In the genomic region with DNA sequence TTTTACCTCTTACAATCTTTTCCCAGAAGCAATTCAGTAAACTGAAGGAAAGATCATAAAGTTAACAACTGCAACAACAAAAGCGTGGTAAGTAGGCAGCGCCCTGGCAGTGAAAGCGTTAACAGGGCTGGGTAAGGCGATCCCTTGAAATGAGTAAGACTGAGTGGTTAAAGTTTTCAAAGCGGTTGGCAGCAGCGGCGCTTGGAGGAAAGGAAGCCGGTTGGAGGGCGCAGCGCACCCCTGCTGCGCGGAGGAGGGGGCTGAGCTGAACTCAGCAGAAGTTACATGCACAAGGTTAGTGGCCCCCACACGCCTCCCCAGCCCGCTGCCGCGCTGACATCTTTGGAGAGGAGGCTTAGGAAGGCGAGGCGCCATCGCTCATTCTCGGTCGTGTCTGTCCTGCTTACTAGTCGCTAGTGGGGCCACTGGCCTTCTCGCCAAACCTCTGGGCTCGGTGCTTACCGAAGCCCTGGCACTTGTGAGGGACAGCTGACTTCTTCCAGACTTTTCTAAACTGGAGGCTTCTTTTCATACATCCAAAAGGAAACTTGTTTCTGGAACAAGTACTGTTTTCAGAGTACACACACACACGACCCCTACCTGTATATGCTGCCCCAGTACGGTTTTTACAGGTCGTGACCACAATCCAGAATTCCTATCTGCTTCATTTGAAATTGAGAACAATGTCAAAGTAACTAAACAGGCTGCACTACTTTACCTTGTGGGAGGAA, we compare ENCODE assay signal across 1 cellular context.
A peak's percentile ranks its signal among the peaks of the same experiment; 100 is the strongest.
TF ChIP-seq lines count a peak whose summit lies in the region.

A gene with protein sequence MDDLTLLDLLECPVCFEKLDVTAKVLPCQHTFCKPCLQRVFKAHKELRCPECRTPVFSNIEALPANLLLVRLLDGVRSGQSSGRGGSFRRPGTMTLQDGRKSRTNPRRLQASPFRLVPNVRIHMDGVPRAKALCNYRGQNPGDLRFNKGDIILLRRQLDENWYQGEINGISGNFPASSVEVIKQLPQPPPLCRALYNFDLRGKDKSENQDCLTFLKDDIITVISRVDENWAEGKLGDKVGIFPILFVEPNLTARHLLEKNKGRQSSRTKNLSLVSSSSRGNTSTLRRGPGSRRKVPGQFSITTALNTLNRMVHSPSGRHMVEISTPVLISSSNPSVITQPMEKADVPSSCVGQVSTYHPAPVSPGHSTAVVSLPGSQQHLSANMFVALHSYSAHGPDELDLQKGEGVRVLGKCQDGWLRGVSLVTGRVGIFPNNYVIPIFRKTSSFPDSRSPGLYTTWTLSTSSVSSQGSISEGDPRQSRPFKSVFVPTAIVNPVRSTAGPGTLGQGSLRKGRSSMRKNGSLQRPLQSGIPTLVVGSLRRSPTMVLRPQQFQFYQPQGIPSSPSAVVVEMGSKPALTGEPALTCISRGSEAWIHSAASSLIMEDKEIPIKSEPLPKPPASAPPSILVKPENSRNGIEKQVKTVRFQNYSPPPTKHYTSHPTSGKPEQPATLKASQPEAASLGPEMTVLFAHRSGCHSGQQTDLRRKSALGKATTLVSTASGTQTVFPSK (plus strand): TSS at position 178 of the 731 bp plus-strand sequence. CDS start 1,351 bp downstream, outside the sequence.

TF ChIP-seq in HepG2, 621 proteins besides CTCF, POLR2A, EP300 and RAD21 (continued from another document and continues in another):
- TF ChIP-seq ZFP41 (CRISPR knock-in tag; IDR thresholded peaks at IDR 0.05; ENCODE audit: borderline replicate concordance) (no peak), TOPORS (CRISPR knock-in tag; IDR thresholded peaks at IDR 0.05) (no peak), ZFP90 (CRISPR knock-in tag; IDR thresholded peaks at IDR 0.05; ENCODE audit: borderline replicate concordance) (peak; percentile 6; the same call in 1 of the 2 replicates), ZNF530 (CRISPR knock-in tag; IDR thresholded peaks at IDR 0.05; ENCODE audit: low read depth) (no peak), HMG20B (CRISPR knock-in tag; conservative IDR thresholded peaks at IDR 0.05) (no peak), SAP130 (CRISPR knock-in tag; IDR thresholded peaks at IDR 0.05; ENCODE audit: low read depth) (peak; percentile 66), TRIM22 (IDR thresholded peaks at IDR 0.05) (no peak), CHD4 (IDR thresholded peaks at IDR 0.05; ENCODE audit: borderline replicate concordance, low read length) (no peak), FOXC1 (CRISPR knock-in tag; IDR thresholded peaks at IDR 0.05; ENCODE audit: borderline replicate concordance) (peak; percentile 65; the same call in 1 of the 2 replicates), SNAPC5 (CRISPR knock-in tag; IDR thresholded peaks at IDR 0.05; ENCODE audit: borderline replicate concordance) (no peak), SALL2 (CRISPR knock-in tag; IDR thresholded peaks at IDR 0.05) (no peak), SRSF1 (optimal IDR thresholded peaks at IDR 0.05; ENCODE audit: low read depth, low read length) (peak; percentile 82), MEIS1 (CRISPR knock-in tag; IDR thresholded peaks at IDR 0.05; ENCODE audit: borderline replicate concordance) (no peak), CENPBD1 (CRISPR knock-in tag; IDR thresholded peaks at IDR 0.05; ENCODE audit: borderline replicate concordance, low read depth) (no peak), ZMYM4 (CRISPR knock-in tag; IDR thresholded peaks at IDR 0.05) (peak; percentile 86), EEA1 (CRISPR knock-in tag; IDR thresholded peaks at IDR 0.05; ENCODE audit: borderline replicate concordance) (0 out of 2 replicates have a peak, but pooled peaks have one; percentile 31), MXD3 (CRISPR knock-in tag; IDR thresholded peaks at IDR 0.05) (peak; percentile 46; the same call in 1 of the 2 replicates), ZNF136 (CRISPR knock-in tag; IDR thresholded peaks at IDR 0.05; ENCODE audit: low read depth) (no peak), GATAD1 (CRISPR knock-in tag; IDR thresholded peaks at IDR 0.05) (no peak), MAFG (CRISPR knock-in tag; IDR thresholded peaks at IDR 0.05) (no peak), ETV5 (CRISPR knock-in tag; IDR thresholded peaks at IDR 0.05; ENCODE audit: borderline replicate concordance) (0 out of 2 replicates have a peak, but pooled peaks have one; percentile 14), HNRNPK (IDR thresholded peaks at IDR 0.05; ENCODE audit: low read depth, low read length, poor library complexity, severe bottlenecking) (no peak), PCBP2 (optimal IDR thresholded peaks at IDR 0.05; ENCODE audit: low read depth, low read length, poor library complexity, severe bottlenecking) (no peak), GATAD2A (CRISPR knock-in tag; IDR thresholded peaks at IDR 0.05) (peak; percentile 88), CERS6 (CRISPR knock-in tag; IDR thresholded peaks at IDR 0.05) (no peak), YEATS4 (CRISPR knock-in tag; IDR thresholded peaks at IDR 0.05; ENCODE audit: borderline replicate concordance) (0 out of 2 replicates have a peak, but pooled peaks have one; percentile 32)
- TF ChIP-seq, protein P1, sequence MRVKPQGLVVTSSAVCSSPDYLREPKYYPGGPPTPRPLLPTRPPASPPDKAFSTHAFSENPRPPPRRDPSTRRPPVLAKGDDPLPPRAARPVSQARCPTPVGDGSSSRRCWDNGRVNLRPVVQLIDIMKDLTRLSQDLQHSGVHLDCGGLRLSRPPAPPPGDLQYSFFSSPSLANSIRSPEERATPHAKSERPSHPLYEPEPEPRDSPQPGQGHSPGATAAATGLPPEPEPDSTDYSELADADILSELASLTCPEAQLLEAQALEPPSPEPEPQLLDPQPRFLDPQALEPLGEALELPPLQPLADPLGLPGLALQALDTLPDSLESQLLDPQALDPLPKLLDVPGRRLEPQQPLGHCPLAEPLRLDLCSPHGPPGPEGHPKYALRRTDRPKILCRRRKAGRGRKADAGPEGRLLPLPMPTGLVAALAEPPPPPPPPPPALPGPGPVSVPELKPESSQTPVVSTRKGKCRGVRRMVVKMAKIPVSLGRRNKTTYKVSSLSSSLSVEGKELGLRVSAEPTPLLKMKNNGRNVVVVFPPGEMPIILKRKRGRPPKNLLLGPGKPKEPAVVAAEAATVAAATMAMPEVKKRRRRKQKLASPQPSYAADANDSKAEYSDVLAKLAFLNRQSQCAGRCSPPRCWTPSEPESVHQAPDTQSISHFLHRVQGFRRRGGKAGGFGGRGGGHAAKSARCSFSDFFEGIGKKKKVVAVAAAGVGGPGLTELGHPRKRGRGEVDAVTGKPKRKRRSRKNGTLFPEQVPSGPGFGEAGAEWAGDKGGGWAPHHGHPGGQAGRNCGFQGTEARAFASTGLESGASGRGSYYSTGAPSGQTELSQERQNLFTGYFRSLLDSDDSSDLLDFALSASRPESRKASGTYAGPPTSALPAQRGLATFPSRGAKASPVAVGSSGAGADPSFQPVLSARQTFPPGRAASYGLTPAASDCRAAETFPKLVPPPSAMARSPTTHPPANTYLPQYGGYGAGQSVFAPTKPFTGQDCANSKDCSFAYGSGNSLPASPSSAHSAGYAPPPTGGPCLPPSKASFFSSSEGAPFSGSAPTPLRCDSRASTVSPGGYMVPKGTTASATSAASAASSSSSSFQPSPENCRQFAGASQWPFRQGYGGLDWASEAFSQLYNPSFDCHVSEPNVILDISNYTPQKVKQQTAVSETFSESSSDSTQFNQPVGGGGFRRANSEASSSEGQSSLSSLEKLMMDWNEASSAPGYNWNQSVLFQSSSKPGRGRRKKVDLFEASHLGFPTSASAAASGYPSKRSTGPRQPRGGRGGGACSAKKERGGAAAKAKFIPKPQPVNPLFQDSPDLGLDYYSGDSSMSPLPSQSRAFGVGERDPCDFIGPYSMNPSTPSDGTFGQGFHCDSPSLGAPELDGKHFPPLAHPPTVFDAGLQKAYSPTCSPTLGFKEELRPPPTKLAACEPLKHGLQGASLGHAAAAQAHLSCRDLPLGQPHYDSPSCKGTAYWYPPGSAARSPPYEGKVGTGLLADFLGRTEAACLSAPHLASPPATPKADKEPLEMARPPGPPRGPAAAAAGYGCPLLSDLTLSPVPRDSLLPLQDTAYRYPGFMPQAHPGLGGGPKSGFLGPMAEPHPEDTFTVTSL (CRISPR knock-in tag; IDR thresholded peaks at IDR 0.05; ENCODE audit: borderline replicate concordance) = peak; percentile 54; the same call in 1 of the 2 replicates
- TF ChIP-seq, protein P2, sequence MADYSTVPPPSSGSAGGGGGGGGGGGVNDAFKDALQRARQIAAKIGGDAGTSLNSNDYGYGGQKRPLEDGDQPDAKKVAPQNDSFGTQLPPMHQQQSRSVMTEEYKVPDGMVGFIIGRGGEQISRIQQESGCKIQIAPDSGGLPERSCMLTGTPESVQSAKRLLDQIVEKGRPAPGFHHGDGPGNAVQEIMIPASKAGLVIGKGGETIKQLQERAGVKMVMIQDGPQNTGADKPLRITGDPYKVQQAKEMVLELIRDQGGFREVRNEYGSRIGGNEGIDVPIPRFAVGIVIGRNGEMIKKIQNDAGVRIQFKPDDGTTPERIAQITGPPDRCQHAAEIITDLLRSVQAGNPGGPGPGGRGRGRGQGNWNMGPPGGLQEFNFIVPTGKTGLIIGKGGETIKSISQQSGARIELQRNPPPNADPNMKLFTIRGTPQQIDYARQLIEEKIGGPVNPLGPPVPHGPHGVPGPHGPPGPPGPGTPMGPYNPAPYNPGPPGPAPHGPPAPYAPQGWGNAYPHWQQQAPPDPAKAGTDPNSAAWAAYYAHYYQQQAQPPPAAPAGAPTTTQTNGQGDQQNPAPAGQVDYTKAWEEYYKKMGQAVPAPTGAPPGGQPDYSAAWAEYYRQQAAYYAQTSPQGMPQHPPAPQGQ (CRISPR knock-in tag; IDR thresholded peaks at IDR 0.05; ENCODE audit: borderline replicate concordance) = no peak
- TF ChIP-seq, protein P3, sequence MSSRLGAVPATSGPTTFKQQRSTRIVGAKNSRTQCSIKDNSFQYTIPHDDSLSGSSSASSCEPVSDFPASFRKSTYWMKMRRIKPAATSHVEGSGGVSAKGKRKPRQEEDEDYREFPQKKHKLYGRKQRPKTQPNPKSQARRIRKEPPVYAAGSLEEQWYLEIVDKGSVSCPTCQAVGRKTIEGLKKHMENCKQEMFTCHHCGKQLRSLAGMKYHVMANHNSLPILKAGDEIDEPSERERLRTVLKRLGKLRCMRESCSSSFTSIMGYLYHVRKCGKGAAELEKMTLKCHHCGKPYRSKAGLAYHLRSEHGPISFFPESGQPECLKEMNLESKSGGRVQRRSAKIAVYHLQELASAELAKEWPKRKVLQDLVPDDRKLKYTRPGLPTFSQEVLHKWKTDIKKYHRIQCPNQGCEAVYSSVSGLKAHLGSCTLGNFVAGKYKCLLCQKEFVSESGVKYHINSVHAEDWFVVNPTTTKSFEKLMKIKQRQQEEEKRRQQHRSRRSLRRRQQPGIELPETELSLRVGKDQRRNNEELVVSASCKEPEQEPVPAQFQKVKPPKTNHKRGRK (CRISPR knock-in tag; IDR thresholded peaks at IDR 0.05) = peak; percentile 29; the same call in 1 of the 2 replicates
- TF ChIP-seq, protein P4, sequence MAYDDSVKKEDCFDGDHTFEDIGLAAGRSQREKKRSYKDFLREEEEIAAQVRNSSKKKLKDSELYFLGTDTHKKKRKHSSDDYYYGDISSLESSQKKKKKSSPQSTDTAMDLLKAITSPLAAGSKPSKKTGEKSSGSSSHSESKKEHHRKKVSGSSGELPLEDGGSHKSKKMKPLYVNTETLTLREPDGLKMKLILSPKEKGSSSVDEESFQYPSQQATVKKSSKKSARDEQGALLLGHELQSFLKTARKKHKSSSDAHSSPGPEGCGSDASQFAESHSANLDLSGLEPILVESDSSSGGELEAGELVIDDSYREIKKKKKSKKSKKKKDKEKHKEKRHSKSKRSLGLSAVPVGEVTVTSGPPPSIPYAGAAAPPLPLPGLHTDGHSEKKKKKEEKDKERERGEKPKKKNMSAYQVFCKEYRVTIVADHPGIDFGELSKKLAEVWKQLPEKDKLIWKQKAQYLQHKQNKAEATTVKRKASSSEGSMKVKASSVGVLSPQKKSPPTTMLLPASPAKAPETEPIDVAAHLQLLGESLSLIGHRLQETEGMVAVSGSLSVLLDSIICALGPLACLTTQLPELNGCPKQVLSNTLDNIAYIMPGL (CRISPR knock-in tag; IDR thresholded peaks at IDR 0.05; ENCODE audit: borderline replicate concordance in 1 of 2, low read depth in 1 of 2) = peak; percentile 46 to 70; a peak in 1 of 4 replicates
- TF ChIP-seq, protein P5, sequence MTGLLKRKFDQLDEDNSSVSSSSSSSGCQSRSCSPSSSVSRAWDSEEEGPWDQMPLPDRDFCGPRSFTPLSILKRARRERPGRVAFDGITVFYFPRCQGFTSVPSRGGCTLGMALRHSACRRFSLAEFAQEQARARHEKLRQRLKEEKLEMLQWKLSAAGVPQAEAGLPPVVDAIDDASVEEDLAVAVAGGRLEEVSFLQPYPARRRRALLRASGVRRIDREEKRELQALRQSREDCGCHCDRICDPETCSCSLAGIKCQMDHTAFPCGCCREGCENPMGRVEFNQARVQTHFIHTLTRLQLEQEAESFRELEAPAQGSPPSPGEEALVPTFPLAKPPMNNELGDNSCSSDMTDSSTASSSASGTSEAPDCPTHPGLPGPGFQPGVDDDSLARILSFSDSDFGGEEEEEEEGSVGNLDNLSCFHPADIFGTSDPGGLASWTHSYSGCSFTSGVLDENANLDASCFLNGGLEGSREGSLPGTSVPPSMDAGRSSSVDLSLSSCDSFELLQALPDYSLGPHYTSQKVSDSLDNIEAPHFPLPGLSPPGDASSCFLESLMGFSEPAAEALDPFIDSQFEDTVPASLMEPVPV (CRISPR knock-in tag; IDR thresholded peaks at IDR 0.05) = no peak; the same call in 1 of the 2 replicates
